Comparison of ENCODE assay signal across 1 cellular context in genomic region chr16:28274676-28275075, GRCh38.
A peak's percentile ranks its signal among the peaks of the same experiment; 100 is the strongest.
TF ChIP-seq lines count a peak whose summit lies in the region.

No MANE protein-coding gene starts in this region.

TF ChIP-seq in HEK293, 187 proteins besides CTCF, POLR2A, EP300 and RAD21:
- TF ChIP-seq EGR2 (tag by site-specific recombination; IDR thresholded peaks at IDR 0.05; ENCODE audit: low read depth), result peak; percentile 80
- TF ChIP-seq ZNF398 (tag by site-specific recombination; IDR thresholded peaks at IDR 0.05), result peak; percentile 37; the same call in 1 of the 2 replicates
- no peak for TF ChIP-seq ZNF707 (tag by site-specific recombination; IDR thresholded peaks at IDR 0.05)
- peak; percentile 76 for TF ChIP-seq ZFHX2 (tag by site-specific recombination; conservative IDR thresholded peaks at IDR 0.05)
